In the genomic region with DNA sequence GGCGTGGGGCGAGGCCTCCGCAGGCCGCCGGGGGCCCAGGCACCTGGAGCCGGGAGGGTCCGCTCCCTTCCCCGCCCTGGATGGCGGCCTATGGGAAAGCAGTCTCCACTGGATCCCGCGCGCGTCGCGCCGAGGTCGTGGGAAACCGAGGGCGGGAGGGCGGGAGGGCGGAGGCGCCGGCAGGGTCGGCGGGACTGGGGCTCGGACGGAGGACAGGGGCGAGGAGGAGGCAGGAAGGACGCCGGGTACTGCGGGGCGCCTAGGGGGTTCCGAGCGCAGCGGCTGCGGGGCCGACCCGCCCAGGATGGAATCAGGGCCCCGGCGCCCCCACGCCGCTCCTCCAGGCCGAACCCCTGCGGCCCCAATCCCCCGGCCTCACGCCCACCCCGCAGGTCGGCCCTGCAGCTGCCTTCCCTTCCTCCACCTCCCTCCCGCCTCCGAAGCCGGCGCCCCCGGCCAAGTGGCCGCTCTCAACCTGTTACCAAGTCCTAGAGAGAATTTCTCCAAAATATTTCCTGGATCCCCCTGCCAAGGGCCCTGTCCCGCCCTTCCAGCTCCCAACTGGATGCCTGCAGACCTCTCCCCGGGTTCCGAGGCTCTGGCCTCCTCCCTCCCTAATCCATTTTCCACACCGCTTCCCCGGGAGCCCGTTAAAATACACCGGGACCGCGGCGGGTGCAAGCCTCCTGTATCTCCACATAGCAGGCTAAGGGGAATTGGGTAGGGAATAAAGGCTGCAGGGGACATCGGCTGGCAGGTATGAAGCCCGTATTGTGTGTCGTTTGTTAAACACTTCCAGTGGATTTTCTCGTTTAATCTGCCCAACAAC, we compare ENCODE assay signal across 8 cellular contexts.
DNase-seq lines count a peak whose midpoint lies in the region; ATAC-seq and TF ChIP-seq lines count a peak whose summit lies in the region.

No MANE protein-coding gene starts in this region.

- 1% methylated on average over 39 to 68 of the region's 68 CpGs for WGBS in heart right ventricle, 2 donors
- 2% methylated on average over 42 of the region's 68 CpGs for WGBS in prostate gland

- H3K27me3 Mint-ChIP-seq in activated T-helper 17 cell treated with anti-CD3 and anti-CD28 coated beads, Interleukin-2, amount 50 U/mL, for 72 hours: peaks cover 31% of the 10 kb centered on the region

- H3K9me3 ChIP-seq in heart right ventricle: no peaks in the 10 kb centered on the region
- no peaks in the 10 kb centered on the region for H3K9me3 ChIP-seq in prostate gland

- H3K27ac Mint-ChIP-seq in activated T-helper 17 cell treated with anti-CD3 and anti-CD28 coated beads, Interleukin-2, amount 50 U/mL, for 72 hours: peak overlapping the region; percentile 87

- H3K9me3 Mint-ChIP-seq in activated T-helper 17 cell treated with anti-CD3 and anti-CD28 coated beads, Interleukin-2, amount 50 U/mL, for 72 hours: peaks cover 4% of the 10 kb centered on the region

- intact Hi-C loops in heart right ventricle (cut with DNase I) (loop anchor here in 1 of 10 donors (2.0 to 10.0 kb wide), 2 partner anchors 53 to 193 kb away; no protein-coding TSS in a partner anchor), prostate gland (cut with DNase I) (loop anchor here (5.0 to 10.0 kb wide), 2 partner anchors 115 to 137 kb away; no protein-coding TSS in a partner anchor)

- peaks cover 17% of the 10 kb centered on the region for H3K36me3 Mint-ChIP-seq in activated T-helper 17 cell treated with anti-CD3 and anti-CD28 coated beads, Interleukin-2, amount 50 U/mL, for 72 hours (ENCODE audit: low read depth)

- H3K4me3 Mint-ChIP-seq in activated T-helper 17 cell treated with anti-CD3 and anti-CD28 coated beads, Interleukin-2, amount 50 U/mL, for 72 hours: peak overlapping the region; percentile 79

- H3K36me3 ChIP-seq in heart right ventricle (peaks cover 0 to 6% (median 0%) of the 10 kb centered on the region in 9 donors), prostate gland (no peaks in the 10 kb centered on the region)

- ATAC-seq in HG03521 (IDR thresholded peaks at IDR 0.05; ENCODE audit: unreplicated experiment): peak; percentile 27
- ATAC-seq in activated T-helper 17 cell treated with anti-CD3 and anti-CD28 coated beads, Interleukin-2, amount 50 U/mL, for 72 hours (replicated peaks): peak; percentile 10
- peak; percentile 19 to 71 (median 38) for ATAC-seq in heart right ventricle
- no peak for ATAC-seq in GM21825 (IDR thresholded peaks at IDR 0.05; ENCODE audit: unreplicated experiment)
- no peak for ATAC-seq in HG02870 (IDR thresholded peaks at IDR 0.05; ENCODE audit: unreplicated experiment)

- H3K4me3 ChIP-seq in heart right ventricle: peak overlapping the region; percentile 44 to 80 (median 62)
- H3K4me3 ChIP-seq in prostate gland: peak overlapping the region; percentile 48 to 51

- TF ChIP-seq CTCF in heart right ventricle (IDR thresholded peaks at IDR 0.05) (no peak), prostate gland (IDR thresholded peaks at IDR 0.05) (no peak)

- H3K4me1 ChIP-seq in heart right ventricle (peaks cover 7 to 33% (median 25%) of the 10 kb centered on the region in 9 donors), prostate gland (replicated peaks) (no peaks in the 10 kb centered on the region)

- DNase-seq in heart right ventricle (peak in 1 of 2 donors; percentile 52), prostate gland (ENCODE audit: low spot score) (no peak), NCI-H226 (no peak), NCI-H345 (lab: John Stamatoyannopoulos, UW) (no peak)

- H3K27me3 ChIP-seq in heart right ventricle: peaks cover 0 to 78% (median 50%) of the 10 kb centered on the region in 7 donors
- H3K27me3 ChIP-seq in prostate gland (replicated peaks; ENCODE audit: insufficient read depth): no peaks in the 10 kb centered on the region

- H3K4me1 Mint-ChIP-seq in activated T-helper 17 cell treated with anti-CD3 and anti-CD28 coated beads, Interleukin-2, amount 50 U/mL, for 72 hours: peaks cover 27% of the 10 kb centered on the region

- TF ChIP-seq POLR2A in prostate gland (IDR thresholded peaks at IDR 0.05): no peak

- H3K27ac ChIP-seq in heart right ventricle: peak overlapping the region; percentile 48 to 83 (median 72)
- H3K27ac ChIP-seq in prostate gland: peak overlapping the region; percentile 84

Comparison
In these comparisons a context has a peak if more than half of its experiments do, and no peak if none do; other contexts are left out.
1. ATAC-seq: peak in HG03521 (single experiment), activated T-helper 17 cell treated with anti-CD3 and anti-CD28 coated beads, Interleukin-2, amount 50 U/mL, for 72 hours (single experiment) and heart right ventricle (8 of 8); none in GM21825 (single experiment) and HG02870 (single experiment).